ENCODE assay signal across 8 cellular contexts in genomic region chr21:39676054-39676771, GRCh38.
DNase-seq lines count a peak whose midpoint lies in the region; ATAC-seq and TF ChIP-seq lines count a peak whose summit lies in the region.

No MANE protein-coding gene starts in this region.

- H3K4me3 ChIP-seq in H7 (ENCODE audit: insufficient read depth, low read depth, low read length) (no peak overlapping the region), fibroblast of mammary gland (ENCODE audit: control insufficient read depth, low read depth, low read length) (no peak overlapping the region)

- no peaks in the 10 kb centered on the region for H3K36me3 ChIP-seq in H7 (replicated peaks; ENCODE audit: control insufficient read depth, insufficient read depth, low read length)

- no peaks in the 10 kb centered on the region for H3K27me3 ChIP-seq in H7 (ENCODE audit: control insufficient read depth, insufficient read depth, low read length)

- no peak for TF ChIP-seq CTCF in fibroblast of mammary gland (conservative IDR thresholded peaks at IDR 0.05; ENCODE audit: control insufficient read depth, insufficient read depth, low read depth, low read length)

- no peak for ATAC-seq in GM21723 (IDR thresholded peaks at IDR 0.05; ENCODE audit: unreplicated experiment)

- DNase-seq in H7 (peak; percentile 56), NCI-H526 (lab: John Stamatoyannopoulos, UW) (peak; percentile 90), fibroblast of mammary gland (ENCODE audit: low read depth) (peak; percentile 19), retina (peak; percentile 43), activated gamma-delta T cell (lab: John Stamatoyannopoulos, UW) (no peak), AG08396 (ENCODE audit: low spot score) (no peak)
- DNase-seq in stimulated activated CD4-positive, alpha-beta T cell treated with anti-CD3 and anti-CD28 coated beads, Interleukin-2, amount 100 ng/mL, for 48 hours = no peak

Comparison
In these comparisons a context has a peak if more than half of its experiments do, and no peak if none do; other contexts are left out.
1. DNase-seq: peak in H7 (single experiment), NCI-H526 (2 of 2), fibroblast of mammary gland (single experiment) and retina (single experiment); none in activated gamma-delta T cell (single experiment), stimulated activated CD4-positive, alpha-beta T cell treated with anti-CD3 and anti-CD28 coated beads, Interleukin-2, amount 100 ng/mL, for 48 hours (0 of 2) and AG08396 (single experiment).